In the genomic region with DNA sequence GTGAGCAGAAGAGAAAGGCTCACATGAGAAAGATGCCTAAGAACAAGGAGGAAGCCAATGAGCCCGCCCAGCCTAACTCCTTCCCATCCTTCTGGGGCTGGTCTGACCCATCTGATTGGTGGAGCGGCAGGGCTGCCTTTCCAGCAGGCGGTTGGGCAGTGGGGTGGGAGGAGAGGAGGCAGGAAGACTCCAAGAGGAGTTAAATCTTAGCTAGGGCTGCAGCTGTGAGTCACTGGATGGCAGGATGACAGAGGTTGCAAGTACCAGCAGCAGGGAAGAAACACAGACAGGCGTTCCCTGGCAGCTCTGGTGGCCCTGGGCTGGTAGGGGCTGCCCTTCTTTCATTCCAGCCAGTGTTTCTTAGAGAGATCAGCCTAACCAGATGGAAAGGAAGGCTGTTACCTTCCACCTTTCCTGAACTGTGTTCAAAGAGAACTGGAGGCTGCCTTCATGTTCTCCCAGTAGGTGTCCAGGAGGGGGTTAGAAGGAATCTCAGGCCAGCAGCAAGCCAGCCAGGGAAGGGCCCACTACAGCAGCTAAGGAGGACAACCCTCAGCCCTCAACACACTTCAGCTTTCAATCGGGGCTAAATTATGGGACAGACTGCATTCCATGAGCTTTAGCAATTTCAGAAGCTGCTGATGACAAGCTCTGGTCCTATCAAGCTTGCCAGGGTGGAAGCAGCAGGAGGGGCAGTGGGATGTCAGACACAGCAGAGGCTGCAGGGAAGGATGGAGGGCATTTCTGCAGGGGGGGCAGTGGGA, we compare ENCODE assay signal across 8 cellular contexts. TPM values are rescaled to one million over a fixed set of nuclear protein-coding genes. Genes with fewer than 3 reads are reported as not detected.
DNase-seq lines count a peak whose midpoint lies in the region; ATAC-seq and TF ChIP-seq lines count a peak whose summit lies in the region.

No MANE protein-coding gene starts in this region.

- H3K9me3 Mint-ChIP-seq in activated CD8-positive, alpha-beta memory T cell treated with anti-CD3 and anti-CD28 coated beads, Interleukin-2, amount 10 ng/mL, durations not matched to agents 7 days and 5 days (ENCODE audit: low read depth): no peaks in the 10 kb centered on the region
- H3K9me3 Mint-ChIP-seq in effector memory CD8-positive, alpha-beta T cell: no peaks in the 10 kb centered on the region

- H3K4me1 Mint-ChIP-seq in activated CD8-positive, alpha-beta memory T cell treated with anti-CD3 and anti-CD28 coated beads, Interleukin-2, amount 10 ng/mL, durations not matched to agents 7 days and 5 days: peaks cover 89% of the 10 kb centered on the region
- H3K4me1 Mint-ChIP-seq in effector memory CD8-positive, alpha-beta T cell (ENCODE audit: low read depth in 2 of 2): peaks cover 60 to 75% of the 10 kb centered on the region in 2 donors

- H3K27me3 Mint-ChIP-seq in activated CD8-positive, alpha-beta memory T cell treated with anti-CD3 and anti-CD28 coated beads, Interleukin-2, amount 10 ng/mL, durations not matched to agents 7 days and 5 days: no peaks in the 10 kb centered on the region
- no peaks in the 10 kb centered on the region for H3K27me3 Mint-ChIP-seq in effector memory CD8-positive, alpha-beta T cell

- intact Hi-C loops in thyroid gland (cut with DNase I): no loop called here

- H3K27me3 ChIP-seq in lung (ENCODE audit: control insufficient read depth, insufficient read depth) (no peaks in the 10 kb centered on the region), thyroid gland (no peaks in the 10 kb centered on the region)

- no peak for TF ChIP-seq CTCF in lung (IDR thresholded peaks at IDR 0.05; ENCODE audit: control extremely low read depth, extremely low read depth)
- TF ChIP-seq CTCF in thyroid gland (IDR thresholded peaks at IDR 0.05): no peak

- H3K36me3 Mint-ChIP-seq in activated CD8-positive, alpha-beta memory T cell treated with anti-CD3 and anti-CD28 coated beads, Interleukin-2, amount 10 ng/mL, durations not matched to agents 7 days and 5 days: peaks cover 40% of the 10 kb centered on the region
- H3K36me3 Mint-ChIP-seq in effector memory CD8-positive, alpha-beta T cell (ENCODE audit: insufficient read depth): peaks cover 6% of the 10 kb centered on the region

- H3K9me3 ChIP-seq in lung (ENCODE audit: control insufficient read depth in 2 of 2, insufficient read depth in 1 of 2, low read length in 1 of 2) (no peaks in the 10 kb centered on the region), thyroid gland (no peaks in the 10 kb centered on the region)

- CTCF ChIA-PET in activated CD8-positive, alpha-beta memory T cell treated with anti-CD3 and anti-CD28 coated beads, Interleukin-2, amount 10 ng/mL, durations not matched to agents 7 days and 5 days (lab: Charles Lee): interaction anchor here (0.9 to 1.3 kb wide), 2 partner anchors 38 to 43 kb away, joined by 4 read pairs; no protein-coding TSS in a partner anchor

- peak; percentile 50 for DNase-seq in activated CD8-positive, alpha-beta memory T cell treated with anti-CD3 and anti-CD28 coated beads, Interleukin-2, amount 10 ng/mL, durations not matched to agents 7 days and 5 days
- no peak for DNase-seq in activated CD8-positive, alpha-beta memory T cell treated with anti-CD3 and anti-CD28 coated beads, Interleukin-2, amount 50 U/mL, for 48 hours
- DNase-seq in SK-MEL-5 (ENCODE audit: low read depth, low spot score) (peak; percentile 51), lung (ENCODE audit: low spot score) (peak; percentile 75), thyroid gland (peak; percentile 47 to 50), SHP77 treated with DMSO at 0.1 percent for 48 hours (lab: John Stamatoyannopoulos, UW) (no peak)
- no peak for DNase-seq in effector memory CD8-positive, alpha-beta T cell

- no peak for ATAC-seq in activated CD8-positive, alpha-beta memory T cell treated with anti-CD3 and anti-CD28 coated beads, Interleukin-2, amount 10 ng/mL, durations not matched to agents 7 days and 5 days
- no peak for ATAC-seq in effector memory CD8-positive, alpha-beta T cell (replicated peaks)
- ATAC-seq in lung (ENCODE audit: insufficient read depth, low FRiP score) (peak; percentile 74), HG02678 (IDR thresholded peaks at IDR 0.05; ENCODE audit: unreplicated experiment) (no peak)

- H3K27ac ChIP-seq in lung (ENCODE audit: low read depth in 1 of 2, low read length in 1 of 2): peak overlapping the region; percentile 38 to 92
- H3K27ac ChIP-seq in thyroid gland: peak overlapping the region in 2 of 3 donors; percentile 35 to 37

- no peak for TF ChIP-seq POLR2A in thyroid gland (IDR thresholded peaks at IDR 0.05)

- peaks cover 4 to 30% of the 10 kb centered on the region in 2 donors for H3K4me1 ChIP-seq in lung (ENCODE audit: control insufficient read depth in 2 of 2, insufficient read depth in 2 of 2, low read length in 2 of 2)
- H3K4me1 ChIP-seq in thyroid gland: peaks cover 4 to 33% of the 10 kb centered on the region in 2 donors

- no peak overlapping the region for H3K4me3 Mint-ChIP-seq in activated CD8-positive, alpha-beta memory T cell treated with anti-CD3 and anti-CD28 coated beads, Interleukin-2, amount 10 ng/mL, durations not matched to agents 7 days and 5 days
- peak overlapping the region; percentile 59 to 70 for H3K4me3 Mint-ChIP-seq in effector memory CD8-positive, alpha-beta T cell

- 26 to 37% methylated on average over 5 of the region's 5 CpGs for WGBS in lung, 2 donors
- 46 to 57% methylated on average over 5 of the region's 5 CpGs for WGBS in thyroid gland, 2 donors

- in situ Hi-C loops in SK-MEL-5 (cut with HindIII; ENCODE audit: low pct_unique_long_range_greater_than_20kb, low sequenced_read_pairs): loop anchor here (10.0 kb wide), 1 partner anchor 107 kb away; no protein-coding TSS in a partner anchor

- H3K4me3 ChIP-seq in lung: no peak overlapping the region
- H3K4me3 ChIP-seq in thyroid gland (replicated peaks in 1 of 3): no peak overlapping the region

- peak overlapping the region; percentile 77 for H3K27ac Mint-ChIP-seq in activated CD8-positive, alpha-beta memory T cell treated with anti-CD3 and anti-CD28 coated beads, Interleukin-2, amount 10 ng/mL, durations not matched to agents 7 days and 5 days
- peak overlapping the region; percentile 49 to 87 for H3K27ac Mint-ChIP-seq in effector memory CD8-positive, alpha-beta T cell

- H3K36me3 ChIP-seq in lung (ENCODE audit: control insufficient read depth in 2 of 2, insufficient read depth in 2 of 2, low read length in 2 of 2) (peaks cover 0 to 5% of the 10 kb centered on the region in 2 donors), thyroid gland (no peaks in the 10 kb centered on the region)

RNA-seq across cellular contexts. Expression of a gene that starts 50.3 kb away (rescaled TPM):
- total RNA-seq in activated CD8-positive, alpha-beta memory T cell treated with anti-CD3 and anti-CD28 coated beads, Interleukin-2, amount 10 ng/mL, durations not matched to agents 7 days and 5 days: 10 to 100 TPM; 50.5 to 59.4 TPM
- 22.4 and 23.0 TPM in 2 replicates for total RNA-seq in SK-MEL-5 (2014; rRNA removed; shearing (Covaris generic))
- 29.4 and 40.5 TPM in 2 replicates for polyA plus RNA-seq in SK-MEL-5 (2015; cell fraction: cytosol; rRNA removed)
- 12.2 and 19.7 TPM in 2 replicates for polyA plus RNA-seq in SK-MEL-5 (2015; cell fraction: nucleus; rRNA removed)
- total RNA-seq in lung (10 to 100 TPM; 33.0 to 52.2 TPM), thyroid gland (10 to 100 TPM; 13.8 to 26.6 (median 18.5) TPM)
- 10 to 100 TPM; 11.8 to 27.7 TPM for polyA plus RNA-seq in lung

Comparison
In these comparisons a context has a peak if more than half of its experiments do, and no peak if none do; other contexts are left out.
1. DNase-seq: peak in activated CD8-positive, alpha-beta memory T cell treated with anti-CD3 and anti-CD28 coated beads, Interleukin-2, amount 10 ng/mL, durations not matched to agents 7 days and 5 days (single experiment), SK-MEL-5 (single experiment), lung (single experiment) and thyroid gland (2 of 2); none in activated CD8-positive, alpha-beta memory T cell treated with anti-CD3 and anti-CD28 coated beads, Interleukin-2, amount 50 U/mL, for 48 hours (single experiment), effector memory CD8-positive, alpha-beta T cell (0 of 3) and SHP77 treated with DMSO at 0.1 percent for 48 hours (single experiment).